1 cellular context compared by ENCODE assay signal in genomic region chr18:13470555-13471494, GRCh38.
TF ChIP-seq lines count a peak whose summit lies in the region.

No MANE protein-coding gene starts in this region.

TF ChIP-seq in HepG2, 621 proteins besides CTCF, POLR2A, EP300 and RAD21 (continued from another document):
- TF ChIP-seq ZNF691 (CRISPR knock-in tag; IDR thresholded peaks at IDR 0.05; ENCODE audit: borderline replicate concordance, low read depth) (0 out of 2 replicates have a peak, but pooled peaks have one; percentile 44), ARID5B (CRISPR knock-in tag; IDR thresholded peaks at IDR 0.05) (peak; percentile 29; the same call in 1 of the 2 replicates), TEAD3 (CRISPR knock-in tag; optimal IDR thresholded peaks at IDR 0.05; ENCODE audit: borderline replicate concordance) (peak; percentile 70), SRSF4 (IDR thresholded peaks at IDR 0.05; ENCODE audit: low read depth, low read length, poor library complexity, severe bottlenecking) (no peak), SALL1 (CRISPR knock-in tag; IDR thresholded peaks at IDR 0.05) (peak; percentile 65), ZNF687 (CRISPR knock-in tag; IDR thresholded peaks at IDR 0.05) (peak; percentile 52; the same call in 1 of the 2 replicates), PRDM4 (CRISPR knock-in tag; IDR thresholded peaks at IDR 0.05; ENCODE audit: borderline replicate concordance) (no peak), STAG1 (CRISPR knock-in tag; IDR thresholded peaks at IDR 0.05) (no peak), MEIS2 (CRISPR knock-in tag; IDR thresholded peaks at IDR 0.05) (no peak), ZNF276 (CRISPR knock-in tag; IDR thresholded peaks at IDR 0.05; ENCODE audit: low read depth) (0 out of 2 replicates have a peak, but pooled peaks have one; percentile 34), ZNF331 (CRISPR knock-in tag; IDR thresholded peaks at IDR 0.05) (peak; percentile 32; the same call in 1 of the 2 replicates), ARNT2 (CRISPR knock-in tag; IDR thresholded peaks at IDR 0.05; ENCODE audit: low read depth) (no peak), THAP7 (CRISPR knock-in tag; IDR thresholded peaks at IDR 0.05) (no peak), SP1 (IDR thresholded peaks at IDR 0.05) (no peak), SP1 (CRISPR knock-in tag; IDR thresholded peaks at IDR 0.05) (no peak), ARNT (IDR thresholded peaks at IDR 0.05) (no peak), SNAPC2 (CRISPR knock-in tag; IDR thresholded peaks at IDR 0.05) (no peak), ZNF264 (CRISPR knock-in tag; IDR thresholded peaks at IDR 0.05) (no peak), HOMEZ (CRISPR knock-in tag; IDR thresholded peaks at IDR 0.05; ENCODE audit: low read depth) (no peak), CBX5 (CRISPR knock-in tag; IDR thresholded peaks at IDR 0.05; ENCODE audit: borderline replicate concordance) (no peak), ZFX (CRISPR knock-in tag; IDR thresholded peaks at IDR 0.05; ENCODE audit: low read depth) (0 out of 2 replicates have a peak, but pooled peaks have one; percentile 22), ZSCAN29 (CRISPR knock-in tag; conservative IDR thresholded peaks at IDR 0.05) (0 out of 2 replicates have a peak, but pooled peaks have one; percentile 35), TERF1 (CRISPR knock-in tag; IDR thresholded peaks at IDR 0.05) (no peak), ZNF296 (CRISPR knock-in tag; conservative IDR thresholded peaks at IDR 0.05) (no peak), GFI1 (CRISPR knock-in tag; IDR thresholded peaks at IDR 0.05; ENCODE audit: borderline replicate concordance) (no peak), SOX6 (IDR thresholded peaks at IDR 0.05) (no peak), SOX6 (CRISPR knock-in tag; IDR thresholded peaks at IDR 0.05) (peak; percentile 23; the same call in 1 of the 2 replicates), FLYWCH1 (CRISPR knock-in tag; IDR thresholded peaks at IDR 0.05) (no peak), ZBTB21 (CRISPR knock-in tag; IDR thresholded peaks at IDR 0.05) (peak; percentile 45; the same call in 1 of the 2 replicates), CREBL2 (CRISPR knock-in tag; IDR thresholded peaks at IDR 0.05; ENCODE audit: borderline replicate concordance) (no peak), ZBTB33 (CRISPR knock-in tag; IDR thresholded peaks at IDR 0.05) (peak; percentile 95), RARA (CRISPR knock-in tag; IDR thresholded peaks at IDR 0.05) (no peak), SP4 (CRISPR knock-in tag; IDR thresholded peaks at IDR 0.05) (no peak), SKI (IDR thresholded peaks at IDR 0.05; ENCODE audit: partially characterized antibody) (peak; percentile 28), ZNF414 (CRISPR knock-in tag; IDR thresholded peaks at IDR 0.05) (0 out of 2 replicates have a peak, but pooled peaks have one; percentile 27)
